17 cellular contexts compared by ENCODE assay signal in genomic region chr6:165468836-165469235, GRCh38.
DNase-seq lines count a peak whose midpoint lies in the region; ATAC-seq, FAIRE-seq and TF ChIP-seq lines count a peak whose summit lies in the region.
"Had no signal": no experiment of that assay in that cellular context is flagged by ENCODE, and none has a peak within 500 bp of the region (broad histone marks: within the 10 kb centered on the region; RNA-seq: fewer than 3 reads in every experiment).

No MANE protein-coding gene starts in this region.

- H3K79me2 ChIP-seq in PC-9 (ENCODE audit: low read depth) = no peaks in the 10 kb centered on the region

- H3K56ac ChIP-seq in IMR-90 (ENCODE audit: extremely low read depth, insufficient read depth, low read length) = no peak overlapping the region

- in situ Hi-C loops in IMR-90 (cut with MboI; ENCODE audit: low sequenced_read_pairs) = no loop called here

- DNase-seq in IMR-90 = peak; percentile 18
- no peak for DNase-seq in PC-9
- peak; percentile 28 for DNase-seq in choroid plexus epithelial cell (ENCODE audit: low read depth)
- no peak for DNase-seq in DMS153 treated with DMSO at 0.1 percent for 48 hours (lab: John Stamatoyannopoulos, UW; ENCODE audit: unreplicated experiment)
- DNase-seq in NCI-H345 (lab: John Stamatoyannopoulos, UW) = no peak
- DNase-seq: C1 segment of cervical spinal cord; CD4-positive, alpha-beta memory T cell; DMS153; DND-41; GF-D8; HFFc6 had no signal

- H3K9me2 ChIP-seq in PC-9 (ENCODE audit: insufficient read depth) = no peaks in the 10 kb centered on the region

- H3K36me3 ChIP-seq in IMR-90 (ENCODE audit: control insufficient read depth, insufficient read depth, low read length) (no peaks in the 10 kb centered on the region), PC-9 (ENCODE audit: low read depth) (no peaks in the 10 kb centered on the region)
- H3K36me3 ChIP-seq: HAP-1 had no signal

- no peak overlapping the region for H3K14ac ChIP-seq in IMR-90 (replicated peaks; ENCODE audit: low read depth, low read length)

- H3K4ac ChIP-seq in IMR-90 (ENCODE audit: low read depth, low read length) = no peak overlapping the region

- no peak overlapping the region for H4K91ac ChIP-seq in IMR-90 (ENCODE audit: insufficient read depth, low read depth, low read length)

- no peaks in the 10 kb centered on the region for H3K79me1 ChIP-seq in IMR-90 (ENCODE audit: low read depth in 1 of 2, low read length in 2 of 2)

- H3K4me2 ChIP-seq in IMR-90 (ENCODE audit: low read depth, low read length) (no peak overlapping the region), PC-9 (peak overlapping the region; percentile 24; the same call in 1 of the 2 replicates)

- H3K4me3 ChIP-seq in IMR-90 (ENCODE audit: insufficient read depth, low read depth, low read length) = no peak overlapping the region
- no peak overlapping the region for H3K4me3 ChIP-seq in PC-9
- no peak overlapping the region for H3K4me3 ChIP-seq in choroid plexus epithelial cell (ENCODE audit: low read depth, low read length)
- H3K4me3 ChIP-seq: HAP-1 had no signal

- H2AFZ ChIP-seq in IMR-90 (replicated peaks; ENCODE audit: low read length, poor library complexity) = no peak overlapping the region
- no peak overlapping the region for H2AFZ ChIP-seq in PC-9

- no peak overlapping the region for H3K27ac ChIP-seq in IMR-90 (ENCODE audit: insufficient read depth, low read length)
- H3K27ac ChIP-seq in PC-9 = no peak overlapping the region

- H3K4me1 ChIP-seq in IMR-90 (ENCODE audit: control insufficient read depth, insufficient read depth, low read length) = no peaks in the 10 kb centered on the region
- 0 out of 2 replicates have a peak, but pooled peaks cover 12% of the 10 kb centered on the region for H3K4me1 ChIP-seq in PC-9 (replicated peaks; ENCODE audit: insufficient read depth)
- H3K4me1 ChIP-seq: HAP-1 had no signal

- no peak for TF ChIP-seq POLR2A in IMR-90 (IDR thresholded peaks at IDR 0.05; ENCODE audit: low read depth, low read length)

- TF ChIP-seq RAD21 in IMR-90 (IDR thresholded peaks at IDR 0.05; ENCODE audit: low read length) = no peak

- no peak overlapping the region for H4K5ac ChIP-seq in IMR-90 (ENCODE audit: low read depth, low read length)

- no peak overlapping the region for H2AK9ac ChIP-seq in IMR-90 (replicated peaks; ENCODE audit: low read depth, low read length, poor library complexity)

- H2BK5ac ChIP-seq in IMR-90 (ENCODE audit: low read depth, low read length, poor library complexity, severe bottlenecking) = no peak overlapping the region

- no peak overlapping the region for H3K18ac ChIP-seq in IMR-90 (ENCODE audit: low read depth, low read length)

- WGBS in IMR-90 (ENCODE audit: extremely low coverage in 2 of 2, insufficient read length in 1 of 2), 2 experiments = no CpG with 5 or more reads among the region's 6 CpGs

- H3K23ac ChIP-seq in IMR-90 (ENCODE audit: low read depth, low read length) = no peak overlapping the region

- POLR2A ChIA-PET in IMR-90 (lab: Charles Lee; ENCODE audit: unreplicated experiment) (no interaction called here), PC-9 (lab: Charles Lee; ENCODE audit: unreplicated experiment) (no interaction called here)

- no peak overlapping the region for H2AK5ac ChIP-seq in IMR-90 (ENCODE audit: low read depth, low read length)

- no peak for ATAC-seq in IMR-90 (ENCODE audit: low read depth)
- ATAC-seq in GM18861 (IDR thresholded peaks at IDR 0.05; ENCODE audit: unreplicated experiment) = no peak

- H3K9ac ChIP-seq in IMR-90 (ENCODE audit: low read depth, low read length) = no peak overlapping the region

- no peaks in the 10 kb centered on the region for H3K9me1 ChIP-seq in IMR-90 (ENCODE audit: insufficient read depth, low read length)

- no peak overlapping the region for H2BK15ac ChIP-seq in IMR-90 (ENCODE audit: low read depth, low read length)

- no peak overlapping the region for H2BK120ac ChIP-seq in IMR-90 (ENCODE audit: low read depth, low read length)

- BruUV-seq in IMR-90 (replicated peaks; lab: Mats Ljungman, UMichigan) (no TSS peak), PC-9 (replicated peaks; lab: Mats Ljungman, UMichigan) (no TSS peak)

- H4K20me1 ChIP-seq in IMR-90 (ENCODE audit: insufficient read depth, low read length) = no peaks in the 10 kb centered on the region
- no peaks in the 10 kb centered on the region for H4K20me1 ChIP-seq in PC-9 (ENCODE audit: insufficient read depth)

- no peaks in the 10 kb centered on the region for H3F3A ChIP-seq in PC-9 (ENCODE audit: insufficient read depth, low read depth)

- dilution Hi-C loops in IMR-90 (cut with HindIII; ENCODE audit: low sequenced_read_pairs, unreplicated experiment) = no loop called here

- no peaks in the 10 kb centered on the region for H3K27me3 ChIP-seq in IMR-90 (ENCODE audit: control insufficient read depth, insufficient read depth, low read length)
- peaks cover 25% of the 10 kb centered on the region; the same call in 1 of the 2 replicates for H3K27me3 ChIP-seq in PC-9 (ENCODE audit: insufficient read depth, low read depth)

- FAIRE-seq in islet of Langerhans (lab: Jason Lieb, UNC) = peak; percentile 68
- FAIRE-seq: A204.1, D721Med, H1 had no signal

- TF ChIP-seq CTCF in IMR-90 (conservative IDR thresholded peaks at IDR 0.05; ENCODE audit: low read depth, low read length) (no peak), PC-9 (conservative IDR thresholded peaks at IDR 0.05) (no peak), choroid plexus epithelial cell (conservative IDR thresholded peaks at IDR 0.05; ENCODE audit: low read depth, low read length) (no peak)

- H3K9me3 ChIP-seq in IMR-90 (ENCODE audit: control insufficient read depth, insufficient read depth, low read length) (no peaks in the 10 kb centered on the region), PC-9 (ENCODE audit: insufficient read depth, low read depth) (peaks cover 3% of the 10 kb centered on the region; the same call in 1 of the 2 replicates)
- H3K9me3 ChIP-seq: HAP-1 had no signal

- no peak overlapping the region for H4K8ac ChIP-seq in IMR-90 (ENCODE audit: low read depth in 2 of 2, low read length in 2 of 2)

- CTCF ChIA-PET in IMR-90 (lab: Yijun Ruan, JAX) (no interaction called here), PC-9 (lab: Charles Lee) (no interaction called here)

- H2BK20ac ChIP-seq in IMR-90 (ENCODE audit: low read depth, low read length) = no peak overlapping the region

- intact Hi-C loops in IMR-90 (cut with micrococcal nuclease) (no loop called here), PC-9 (cut with micrococcal nuclease; ENCODE audit: unreplicated experiment) (no loop called here)

TF ChIP-seq in IMR-90, 13 proteins besides CTCF, POLR2A, EP300 and RAD21:
- peak; percentile 53; the same call in 1 of the 2 replicates for TF ChIP-seq CEBPB (IDR thresholded peaks at IDR 0.05; ENCODE audit: low read depth, low read length)
- TF ChIP-seq FOS (IDR thresholded peaks at IDR 0.05; ENCODE audit: low read depth, low read length) = no peak

Comparison
In these comparisons a context has a peak if more than half of its experiments do, and no peak if none do; other contexts are left out.
1. DNase-seq: peak in IMR-90 (single experiment) and choroid plexus epithelial cell (single experiment); none in PC-9 (0 of 2), DMS153 treated with DMSO at 0.1 percent for 48 hours (single experiment) and NCI-H345 (single experiment).